In the genomic region with DNA sequence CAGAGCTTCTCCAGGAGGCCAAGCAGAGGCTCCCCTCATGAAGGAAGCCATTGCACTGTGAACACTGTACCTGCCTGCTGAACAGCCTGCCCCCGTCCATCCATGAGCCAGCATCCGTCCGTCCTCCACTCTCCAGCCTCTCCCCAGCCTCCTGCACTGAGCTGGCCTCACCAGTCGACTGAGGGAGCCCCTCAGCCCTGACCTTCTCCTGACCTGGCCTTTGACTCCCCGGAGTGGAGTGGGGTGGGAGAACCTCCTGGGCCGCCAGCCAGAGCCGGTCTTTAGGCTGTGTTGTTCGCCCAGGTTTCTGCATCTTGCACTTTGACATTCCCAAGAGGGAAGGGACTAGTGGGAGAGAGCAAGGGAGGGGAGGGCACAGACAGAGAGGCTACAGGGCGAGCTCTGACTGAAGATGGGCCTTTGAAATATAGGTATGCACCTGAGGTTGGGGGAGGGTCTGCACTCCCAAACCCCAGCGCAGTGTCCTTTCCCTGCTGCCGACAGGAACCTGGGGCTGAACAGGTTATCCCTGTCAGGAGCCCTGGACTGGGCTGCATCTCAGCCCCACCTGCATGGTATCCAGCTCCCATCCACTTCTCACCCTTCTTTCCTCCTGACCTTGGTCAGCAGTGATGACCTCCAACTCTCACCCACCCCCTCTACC, we compare ENCODE assay signal across 18 cellular contexts. TPM values are rescaled to one million over a fixed set of nuclear protein-coding genes. Genes with fewer than 3 reads are reported as not detected.
DNase-seq lines count a peak whose midpoint lies in the region; ATAC-seq and TF ChIP-seq lines count a peak whose summit lies in the region.
"Had no signal": no experiment of that assay in that cellular context is flagged by ENCODE, and none has a peak within 500 bp of the region (broad histone marks: within the 10 kb centered on the region; RNA-seq: fewer than 3 reads in every experiment).

No MANE protein-coding gene starts in this region.

- TF ChIP-seq POLR2A in Peyer's patch (IDR thresholded peaks at IDR 0.05), result no peak

- no peak overlapping the region for H3K4me3 Mint-ChIP-seq in endodermal cell
- H3K4me3 Mint-ChIP-seq: effector memory CD8-positive, alpha-beta T cell had no signal

- H3K27me3 ChIP-seq in Peyer's patch (no peaks in the 10 kb centered on the region), endodermal cell (ENCODE audit: control insufficient read depth, insufficient read depth, low read length, poor library complexity, severe bottlenecking) (no peaks in the 10 kb centered on the region), thoracic aorta (replicated peaks; ENCODE audit: insufficient read depth) (no peaks in the 10 kb centered on the region)
- H3K27me3 ChIP-seq: BE2C had no signal

- H3K9me3 ChIP-seq in Peyer's patch, result no peaks in the 10 kb centered on the region
- no peaks in the 10 kb centered on the region for H3K9me3 ChIP-seq in endodermal cell (ENCODE audit: control insufficient read depth, low read length)
- no peaks in the 10 kb centered on the region for H3K9me3 ChIP-seq in thoracic aorta
- H3K9me3 ChIP-seq: BE2C had no signal

- H3K4me1 ChIP-seq in Peyer's patch (peaks cover 0 to 66% (median 10%) of the 10 kb centered on the region in 4 donors), endodermal cell (ENCODE audit: control insufficient read depth, insufficient read depth, low read length) (peaks cover 11% of the 10 kb centered on the region), thoracic aorta (ENCODE audit: control insufficient read depth in 1 of 2, low read depth in 2 of 2) (peaks cover 27 to 49% of the 10 kb centered on the region in 2 donors)

- peak overlapping the region in 3 of 4 donors; percentile 63 to 78 (median 72) for H3K27ac ChIP-seq in Peyer's patch
- H3K27ac ChIP-seq in endodermal cell (ENCODE audit: low read depth, low read length), result peak overlapping the region; percentile 49
- H3K27ac ChIP-seq in thoracic aorta, result peak overlapping the region; percentile 68 to 69

- no peak overlapping the region for H3K9ac ChIP-seq in endodermal cell (ENCODE audit: extremely low read depth, low read length, poor library complexity, severe bottlenecking)

- no peaks in the 10 kb centered on the region for H3K9me3 Mint-ChIP-seq in endodermal cell
- H3K9me3 Mint-ChIP-seq: effector memory CD8-positive, alpha-beta T cell had no signal

- H3K36me3 Mint-ChIP-seq in endodermal cell (ENCODE audit: low read depth), result no peaks in the 10 kb centered on the region

- DNase-seq in Peyer's patch (no peak), endodermal cell (peak; percentile 46), omental fat pad (ENCODE audit: low spot score) (peak; percentile 4), thoracic aorta (ENCODE audit: low spot score) (no peak), UCSD-AML1 (lab: John Stamatoyannopoulos, UW; ENCODE audit: unreplicated experiment) (no peak)
- DNase-seq in activated effector memory CD4-positive, alpha-beta T cell treated with anti-CD3 and anti-CD28 coated beads, Interleukin-2, amount 50 U/mL, for 16 hours, result no peak
- DNase-seq: activated CD4-positive, alpha-beta T cell treated with anti-CD3 and anti-CD28 coated beads, Interleukin-2, amount 50 U/mL, for 48 hours; activated gamma-delta T cell; BE2C; DMS79 treated with DMSO at 0.1 percent for 48 hours; effector memory CD8-positive, alpha-beta T cell; foreskin melanocyte; KG1; NCI-H1417; NCI-H510A treated with DMSO at 0.1 percent for 48 hours; RPMI8226 had no signal

- peak overlapping the region; percentile 76 for H3K27ac Mint-ChIP-seq in endodermal cell

- no peak for TF ChIP-seq CTCF in Peyer's patch (IDR thresholded peaks at IDR 0.05)
- no peak for TF ChIP-seq CTCF in endodermal cell (conservative IDR thresholded peaks at IDR 0.05)
- TF ChIP-seq CTCF in omental fat pad (IDR thresholded peaks at IDR 0.05), result no peak
- TF ChIP-seq CTCF in thoracic aorta (IDR thresholded peaks at IDR 0.05), result no peak

- 92 to 93% methylated on average over 2 to 11 of the region's 11 CpGs for WGBS in endodermal cell (ENCODE audit: insufficient coverage in 1 of 2, insufficient read length in 1 of 2), 2 experiments

- no peak overlapping the region for H3K4me3 ChIP-seq in Peyer's patch
- H3K4me3 ChIP-seq in endodermal cell (ENCODE audit: low read length), result no peak overlapping the region
- H3K4me3 ChIP-seq in thoracic aorta, result no peak overlapping the region

- H3K36me3 ChIP-seq in Peyer's patch, result peaks cover 0 to 39% (median 0%) of the 10 kb centered on the region in 3 donors
- no peaks in the 10 kb centered on the region for H3K36me3 ChIP-seq in endodermal cell (ENCODE audit: control insufficient read depth, insufficient read depth, low read length)
- H3K36me3 ChIP-seq in thoracic aorta, result peaks cover 19% of the 10 kb centered on the region

- peaks cover 8% of the 10 kb centered on the region for H3K27me3 Mint-ChIP-seq in endodermal cell (ENCODE audit: insufficient read depth)
- H3K27me3 Mint-ChIP-seq: effector memory CD8-positive, alpha-beta T cell had no signal

- ATAC-seq in omental fat pad (ENCODE audit: low FRiP score), result no peak
- ATAC-seq in thoracic aorta (ENCODE audit: insufficient number of reproducible peaks, low FRiP score, low read depth), result no peak
- no peak for ATAC-seq in HG03469 (IDR thresholded peaks at IDR 0.05; ENCODE audit: unreplicated experiment)
- no peak for ATAC-seq in GM19351 (IDR thresholded peaks at IDR 0.05; ENCODE audit: unreplicated experiment)
- ATAC-seq: effector memory CD8-positive, alpha-beta T cell had no signal

- H3K4me1 Mint-ChIP-seq in endodermal cell, result peaks cover 24% of the 10 kb centered on the region

RNA-seq across cellular contexts. Expression of gene CSF1, which starts 19.1 kb away (rescaled TPM):
- total RNA-seq in Peyer's patch (10 to 100 TPM in 3 of 4 donors, 1 to 10 TPM in 1; 8.9 to 49.5 (median 26.6) TPM), endodermal cell (1 to 10 TPM; 1.0 to 2.1 TPM), omental fat pad (100 to 1,000 TPM; 103 to 158 (median 118) TPM), thoracic aorta (100 to 1,000 TPM; 146 to 171 TPM)
- 8.3 TPM for polyA plus RNA-seq in endodermal cell (2013, experiment 1 of 2)
- polyA plus RNA-seq in endodermal cell (2013, experiment 2 of 2), result 7.3 TPM

RNA-seq across cellular contexts. Expression of gene AHCYL1, which starts 54.8 kb away (rescaled TPM):
- total RNA-seq in Peyer's patch (10 to 100 TPM; 51.2 to 96.4 (median 80.9) TPM), endodermal cell (10 to 100 TPM; 78.9 to 96.0 TPM), omental fat pad (100 to 1,000 TPM in 2 of 4 donors, 10 to 100 TPM in 2; 76.0 to 107 (median 95.8) TPM), thoracic aorta (10 to 100 TPM; 37.4 to 69.3 TPM)
- 99.3 TPM for polyA plus RNA-seq in endodermal cell (2013, experiment 1 of 2)
- polyA plus RNA-seq in endodermal cell (2013, experiment 2 of 2), result 91.2 TPM

Comparison
In these comparisons a context has a peak if more than half of its experiments do, and no peak if none do; other contexts are left out.
1. DNase-seq: peak in endodermal cell (single experiment) and omental fat pad (single experiment); none in Peyer's patch (0 of 3), thoracic aorta (single experiment), activated effector memory CD4-positive, alpha-beta T cell treated with anti-CD3 and anti-CD28 coated beads, Interleukin-2, amount 50 U/mL, for 16 hours (single experiment) and UCSD-AML1 (single experiment).
2. Peak in every context shown above with its lines, with median percentiles within 50 percentile points of each other: H3K27ac ChIP-seq.